In genomic region chr9:7055201-7055903, GRCh38 we compare ENCODE assay signal across 2 cellular contexts.
TF ChIP-seq lines count a peak whose summit lies in the region.

No MANE protein-coding gene starts in this region.

TF ChIP-seq in SK-N-SH, 30 proteins besides CTCF, POLR2A, EP300 and RAD21 (continued from another document):
- no peak for TF ChIP-seq PBX3 (IDR thresholded peaks at IDR 0.05)
- TF ChIP-seq ELF1 (IDR thresholded peaks at IDR 0.05): no peak
- TF ChIP-seq RFX5 (IDR thresholded peaks at IDR 0.05; ENCODE audit: low read length): no peak
- no peak for TF ChIP-seq POLR2AphosphoS5 (IDR thresholded peaks at IDR 0.05; ENCODE audit: low read depth, low read length)
- TF ChIP-seq IRF3 (IDR thresholded peaks at IDR 0.05; ENCODE audit: low read depth, low read length): no peak
- TF ChIP-seq SIN3A (IDR thresholded peaks at IDR 0.05; ENCODE audit: borderline replicate concordance, low read depth, low read length): no peak
- TF ChIP-seq FOXJ3 (CRISPR knock-in tag; IDR thresholded peaks at IDR 0.05): no peak
- TF ChIP-seq GABPA (IDR thresholded peaks at IDR 0.05; ENCODE audit: low read depth): no peak
- no peak for TF ChIP-seq USF1 (IDR thresholded peaks at IDR 0.05; ENCODE audit: borderline replicate concordance, low read depth)
- no peak for TF ChIP-seq MAX (IDR thresholded peaks at IDR 0.05; ENCODE audit: low read depth)
- TF ChIP-seq RCOR1 (IDR thresholded peaks at IDR 0.05; ENCODE audit: low read length): no peak

TF ChIP-seq in SK-N-SH treated with all-trans-retinoic acid at 6 μM for 48 hours, 23 proteins besides CTCF, POLR2A, EP300 and RAD21 (continued from another document):
- no peak for TF ChIP-seq CSRNP3 (CRISPR knock-in tag; IDR thresholded peaks at IDR 0.05)
- no peak for TF ChIP-seq TOX (CRISPR knock-in tag; IDR thresholded peaks at IDR 0.05; ENCODE audit: borderline replicate concordance)
- no peak for TF ChIP-seq ZC3H10 (CRISPR knock-in tag; IDR thresholded peaks at IDR 0.05)
- TF ChIP-seq CREB5 (CRISPR knock-in tag; IDR thresholded peaks at IDR 0.05; ENCODE audit: low read depth): no peak
- TF ChIP-seq PPARA (CRISPR knock-in tag; IDR thresholded peaks at IDR 0.05; ENCODE audit: borderline replicate concordance): no peak
- no peak for TF ChIP-seq ARNTL (CRISPR knock-in tag; IDR thresholded peaks at IDR 0.05; ENCODE audit: borderline replicate concordance, low read depth)
- TF ChIP-seq GLIS3 (CRISPR knock-in tag; IDR thresholded peaks at IDR 0.05): no peak
- no peak for TF ChIP-seq ISL1 (CRISPR knock-in tag; IDR thresholded peaks at IDR 0.05)
- TF ChIP-seq OSR1 (CRISPR knock-in tag; IDR thresholded peaks at IDR 0.05): no peak
- TF ChIP-seq ZFP3 (CRISPR knock-in tag; IDR thresholded peaks at IDR 0.05): no peak
- no peak for TF ChIP-seq CSDC2 (CRISPR knock-in tag; IDR thresholded peaks at IDR 0.05)
- TF ChIP-seq TCF4 (CRISPR knock-in tag; IDR thresholded peaks at IDR 0.05; ENCODE audit: borderline replicate concordance): no peak
- no peak for TF ChIP-seq POU6F1 (CRISPR knock-in tag; IDR thresholded peaks at IDR 0.05; ENCODE audit: borderline replicate concordance, low read depth)
- TF ChIP-seq ZFP30 (CRISPR knock-in tag; IDR thresholded peaks at IDR 0.05): no peak
- no peak for TF ChIP-seq ZNF70 (CRISPR knock-in tag; IDR thresholded peaks at IDR 0.05)
- TF ChIP-seq ESRRG (CRISPR knock-in tag; IDR thresholded peaks at IDR 0.05): no peak
- TF ChIP-seq BACH2 (CRISPR knock-in tag; IDR thresholded peaks at IDR 0.05; ENCODE audit: borderline replicate concordance): no peak
TF ChIP-seq in SK-N-SH treated with all-trans-retinoic acid at 6 μM for 48 hours: peak in this region for 0.
